ENCODE assay signal across 18 cellular contexts in the genomic region with DNA sequence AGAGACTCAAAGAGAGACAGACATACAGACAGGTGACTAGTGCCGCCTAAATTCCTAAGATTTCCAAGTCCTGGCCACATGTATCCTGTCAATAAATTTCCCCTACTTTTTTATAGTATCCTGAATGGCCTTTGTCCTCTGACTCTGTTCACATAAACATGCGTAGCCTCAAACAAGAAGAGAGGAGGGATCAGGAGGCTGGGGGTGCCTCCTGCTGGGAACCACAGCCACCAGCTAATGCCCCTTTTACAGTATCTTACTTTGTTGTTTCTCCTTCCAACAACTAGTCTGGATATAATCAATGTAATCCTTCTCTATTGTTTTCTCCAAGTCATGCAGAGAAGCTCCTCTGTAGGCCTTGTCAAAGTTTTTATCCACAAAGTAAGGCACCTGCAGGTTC. TPM values are rescaled to one million over a fixed set of nuclear protein-coding genes. Genes with fewer than 3 reads are reported as not detected.
A peak's percentile ranks its signal among the peaks of the same experiment; 100 is the strongest.
DNase-seq lines count a peak whose midpoint lies in the region; ATAC-seq and TF ChIP-seq lines count a peak whose summit lies in the region.
"Had no signal": no experiment of that assay in that cellular context is flagged by ENCODE, and none has a peak within 500 bp of the region (broad histone marks: within the 10 kb centered on the region; RNA-seq: fewer than 3 reads in every experiment).

No MANE protein-coding gene starts in this region.

- ATAC-seq in Panc1 (no peak), gastroesophageal sphincter (no peak), GM19455 (IDR thresholded peaks at IDR 0.05; ENCODE audit: unreplicated experiment) (no peak), GM18505 (IDR thresholded peaks at IDR 0.05; ENCODE audit: unreplicated experiment) (no peak)
- ATAC-seq: foreskin keratinocyte had no signal

- H3K4me3 Mint-ChIP-seq in neural progenitor cell = no peak overlapping the region
- H3K4me3 Mint-ChIP-seq: activated naive CD4-positive, alpha-beta T cell treated with anti-CD3 and anti-CD28 coated beads, Interleukin-2, amount 50 U/mL, for 24 hours had no signal

- H3K4me1 Mint-ChIP-seq in neural progenitor cell = peaks cover 26% of the 10 kb centered on the region

- peaks cover 42% of the 10 kb centered on the region for H3F3A ChIP-seq in neural progenitor cell (ENCODE audit: low read depth)

- CTCF ChIA-PET in Panc1 (lab: Charles Lee) = interaction anchor here (1.6 to 2.0 kb wide), 2 partner anchors 92 to 94 kb away, joined by 5 read pairs; no protein-coding TSS in a partner anchor

- peak overlapping the region; percentile 77 for H3K4me2 ChIP-seq in neural progenitor cell

- no peaks in the 10 kb centered on the region for H4K20me1 ChIP-seq in neural progenitor cell (ENCODE audit: low read depth)

- peaks cover 19% of the 10 kb centered on the region for H3K36me3 Mint-ChIP-seq in neural progenitor cell

- H3K36me3 ChIP-seq in Panc1 (ENCODE audit: control insufficient read depth, insufficient read depth, low read length) (no peaks in the 10 kb centered on the region), gastroesophageal sphincter (peaks cover 0 to 53% of the 10 kb centered on the region in 2 donors), neural progenitor cell (no peaks in the 10 kb centered on the region)

- H3K4me3 ChIP-seq in Panc1 (ENCODE audit: low read depth in 2 of 2, low read length in 2 of 2) (no peak overlapping the region), gastroesophageal sphincter (no peak overlapping the region), neural progenitor cell (peak overlapping the region; percentile 24)
- H3K4me3 ChIP-seq: thyroid gland had no signal

- TF ChIP-seq POLR2A in gastroesophageal sphincter (IDR thresholded peaks at IDR 0.05) = no peak
- TF ChIP-seq POLR2A in GM18505 (IDR thresholded peaks at IDR 0.05; ENCODE audit: borderline replicate concordance, extremely low read depth, insufficient read depth, insufficient read length) = no peak

- H3K9me3 ChIP-seq in Panc1 (ENCODE audit: control insufficient read depth, insufficient read depth, low read depth, low read length) (no peaks in the 10 kb centered on the region), gastroesophageal sphincter (no peaks in the 10 kb centered on the region), neural progenitor cell (ENCODE audit: low read depth) (no peaks in the 10 kb centered on the region)
- H3K9me3 ChIP-seq: thyroid gland had no signal

- H3K9me3 Mint-ChIP-seq in neural progenitor cell = no peaks in the 10 kb centered on the region
- H3K9me3 Mint-ChIP-seq: activated naive CD4-positive, alpha-beta T cell treated with anti-CD3 and anti-CD28 coated beads, Interleukin-2, amount 50 U/mL, for 24 hours had no signal

- H2AFZ ChIP-seq in neural progenitor cell (replicated peaks) = no peak overlapping the region

- intact Hi-C loops in Panc1 (cut with micrococcal nuclease; ENCODE audit: unreplicated experiment) = no loop called here

- no peak for TF ChIP-seq EP300 in gastroesophageal sphincter (IDR thresholded peaks at IDR 0.05)

- no TSS peak for BruUV-seq in Panc1 (replicated peaks; lab: Mats Ljungman, UMichigan)

- 72 to 78% methylated on average over 2 of the region's 2 CpGs for WGBS in gastroesophageal sphincter (ENCODE audit: low coverage in 1 of 2), 2 donors

- no peak overlapping the region for H3K27ac Mint-ChIP-seq in neural progenitor cell
- H3K27ac Mint-ChIP-seq: activated naive CD4-positive, alpha-beta T cell treated with anti-CD3 and anti-CD28 coated beads, Interleukin-2, amount 50 U/mL, for 24 hours had no signal

- DNase-seq in GF-D8 (lab: John Stamatoyannopoulos, UW) = peak; percentile 55
- no peak for DNase-seq in Panc1 (ENCODE audit: low read depth, low spot score)
- DNase-seq in neural progenitor cell (ENCODE audit: low spot score) = peak; percentile 80
- DNase-seq in NCI-H1105 (lab: John Stamatoyannopoulos, UW) = no peak
- DNase-seq: activated CD4-positive, alpha-beta T cell treated with anti-CD3 and anti-CD28 coated beads, Interleukin-2, amount 50 U/mL, for 48 hours; AML-193; cortex of kidney; foreskin keratinocyte; NCI-H1105 treated with DMSO at 0.1 percent for 48 hours; NCI-H524; SW 1271; thyroid gland had no signal

- in situ Hi-C loops in Panc1 (cut with HindIII; ENCODE audit: low pct_unique_long_range_greater_than_20kb, low sequenced_read_pairs) = loop anchor here (25.0 kb wide), 1 partner anchor 93 kb away; no protein-coding TSS in a partner anchor

- H3K4me1 ChIP-seq in Panc1 (ENCODE audit: control insufficient read depth, insufficient read depth, low read length) (no peaks in the 10 kb centered on the region), gastroesophageal sphincter (peaks cover 5 to 60% (median 23%) of the 10 kb centered on the region in 3 donors), neural progenitor cell (peaks cover 38% of the 10 kb centered on the region)

- H3K27me3 ChIP-seq in Panc1 (ENCODE audit: control insufficient read depth, insufficient read depth, low read length) (no peaks in the 10 kb centered on the region), gastroesophageal sphincter (no peaks in the 10 kb centered on the region), neural progenitor cell (no peaks in the 10 kb centered on the region)
- H3K27me3 ChIP-seq: foreskin keratinocyte, thyroid gland had no signal

- no peak overlapping the region for H3K27ac ChIP-seq in Panc1 (ENCODE audit: low read length)
- H3K27ac ChIP-seq in gastroesophageal sphincter = peak overlapping the region in 3 of 4 donors; percentile 49 to 82 (median 72)
- H3K27ac ChIP-seq in neural progenitor cell = peak overlapping the region; percentile 82
- H3K27ac ChIP-seq: epithelial cell of prostate, foreskin keratinocyte, thyroid gland had no signal

- no peaks in the 10 kb centered on the region for H3K79me2 ChIP-seq in neural progenitor cell (ENCODE audit: low read depth)

- TF ChIP-seq CTCF in Panc1 (IDR thresholded peaks at IDR 0.05) = peak; percentile 4; the same call in 1 of the 2 replicates
- TF ChIP-seq CTCF in gastroesophageal sphincter (IDR thresholded peaks at IDR 0.05) = no peak
- no peak for TF ChIP-seq CTCF in neural progenitor cell (IDR thresholded peaks at IDR 0.05)

- POLR2A ChIA-PET in Panc1 (lab: Charles Lee) = interaction anchor here (0.5 kb wide), 1 partner anchor 46 kb away, joined by 7 read pairs; no protein-coding TSS in a partner anchor

- no peak overlapping the region for H3K9ac ChIP-seq in neural progenitor cell

- H3K27me3 Mint-ChIP-seq in neural progenitor cell (ENCODE audit: insufficient read depth, low read depth) = no peaks in the 10 kb centered on the region
- H3K27me3 Mint-ChIP-seq: activated naive CD4-positive, alpha-beta T cell treated with anti-CD3 and anti-CD28 coated beads, Interleukin-2, amount 50 U/mL, for 24 hours had no signal

RNA-seq across cellular contexts. Expression of a gene that starts 15.9 kb away (rescaled TPM):
- total RNA-seq in Panc1 (2021; ENCODE audit: unreplicated experiment) (5.5 TPM), gastroesophageal sphincter (10 to 100 TPM in 2 of 4 donors, 1 to 10 TPM in 2; 1.5 to 13.5 (median 6.3) TPM), neural progenitor cell (ENCODE audit: low replicate concordance) (15.2 and 15.7 TPM in 2 replicates)
- polyA plus RNA-seq in Panc1 (2012; ENCODE audit: insufficient read length) = 4.0 TPM

RNA-seq across cellular contexts. Expression of a gene that starts 19.5 kb away (rescaled TPM):
- total RNA-seq in Panc1 (2021; ENCODE audit: unreplicated experiment) (8.8 TPM), gastroesophageal sphincter (10 to 100 TPM in 3 of 4 donors, 1 to 10 TPM in 1; 7.6 to 27.7 (median 14.5) TPM), neural progenitor cell (ENCODE audit: low replicate concordance) (13.7 and 21.7 TPM in 2 replicates)
- polyA plus RNA-seq in Panc1 (2012; ENCODE audit: insufficient read length) = 8.8 TPM

RNA-seq across cellular contexts. Expression of a gene that starts 24.9 kb away (rescaled TPM):
- total RNA-seq in Panc1 (2021; ENCODE audit: unreplicated experiment) (2.3 TPM), gastroesophageal sphincter (1 to 10 TPM; 1.2 to 9.1 (median 4.1) TPM), neural progenitor cell (ENCODE audit: low replicate concordance) (0.67 and 2.6 TPM in 2 replicates)
- 3.8 TPM for polyA plus RNA-seq in Panc1 (2012; ENCODE audit: insufficient read length)

RNA-seq across cellular contexts. Expression of a gene that starts 30.1 kb away (rescaled TPM):
- total RNA-seq in Panc1 (2021; ENCODE audit: unreplicated experiment) = 0.49 TPM
- polyA plus RNA-seq in Panc1 (2012; ENCODE audit: insufficient read length) = 0.21 TPM
- total RNA-seq in gastroesophageal sphincter = under 1 TPM in 1 of 4 donors, not detected in 3; 0.74 TPM
- 0.53 TPM in 1 of 2 replicates, not detected in the other for total RNA-seq in neural progenitor cell (ENCODE audit: low replicate concordance)
- total RNA-seq: renal cortical epithelial cell had no signal

RNA-seq across cellular contexts. Expression of a gene that starts 36.7 kb away (rescaled TPM):
- total RNA-seq in Panc1 (2021; ENCODE audit: unreplicated experiment) (not detected), gastroesophageal sphincter (not detected), neural progenitor cell (ENCODE audit: low replicate concordance) (not detected in 2 replicates)
- polyA plus RNA-seq in Panc1 (2012; ENCODE audit: insufficient read length) = not detected
- total RNA-seq: foreskin keratinocyte, thyroid gland had no signal
- polyA plus RNA-seq: foreskin keratinocyte had no signal

Comparison
In these comparisons a context has a peak if more than half of its experiments do, and no peak if none do; other contexts are left out.
1. DNase-seq: peak in GF-D8 (single experiment) and neural progenitor cell (single experiment); none in Panc1 (single experiment) and NCI-H1105 (single experiment).